Comparison of ENCODE assay signal across 14 cellular contexts in the genomic region with DNA sequence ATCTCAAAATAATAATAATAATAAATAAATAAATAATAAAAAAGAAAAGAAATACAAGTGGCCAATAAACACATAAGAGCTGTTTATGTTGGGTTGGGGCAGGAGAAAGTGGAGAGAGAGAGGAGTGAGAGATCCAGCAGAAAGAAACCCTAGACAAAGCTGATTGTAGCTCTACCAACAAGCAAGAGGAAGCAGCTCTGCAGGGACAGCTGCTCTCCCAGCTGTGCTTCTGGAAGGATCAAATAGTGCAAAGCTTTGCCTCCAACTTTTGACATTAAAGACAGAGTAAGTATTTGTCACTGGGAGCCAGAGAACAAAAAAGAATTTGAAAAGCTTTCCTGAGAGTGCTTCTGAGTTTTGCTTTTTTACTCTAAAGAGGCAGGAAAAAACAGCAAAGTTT.
"Had no signal": no experiment of that assay in that cellular context is flagged by ENCODE, and none has a peak within 500 bp of the region (broad histone marks: within the 10 kb centered on the region; RNA-seq: fewer than 3 reads in every experiment).

No MANE protein-coding gene starts in this region.

- H3K9me3 Mint-ChIP-seq: activated T-helper 1 cell treated with anti-CD3 and anti-CD28 coated beads, Interleukin-12 subunit alpha, Interleukin-12 subunit beta, Interleukin-2, Interleukin-4 antibody, amounts not matched to agents 30 ng/mL and 10 ng/mL and 1 ng/mL, durations not matched to agents 14 hours and 24 hours and 36 hours; endodermal cell; neural progenitor cell had no signal

- H3K4me1 ChIP-seq: breast epithelium, pancreas, transverse colon had no signal

- H3K9me3 ChIP-seq: breast epithelium, gastroesophageal sphincter, pancreas, transverse colon had no signal

- H3K27ac Mint-ChIP-seq: activated T-helper 1 cell treated with anti-CD3 and anti-CD28 coated beads, Interleukin-12 subunit alpha, Interleukin-12 subunit beta, Interleukin-2, Interleukin-4 antibody, amounts not matched to agents 30 ng/mL and 10 ng/mL and 1 ng/mL, durations not matched to agents 14 hours and 24 hours and 36 hours; endodermal cell; neural progenitor cell; stimulated activated naive B cell treated with anti-CD40 and anti-IgM and Interleukin-4, amounts not matched to agents 10 μg/mL and 1 μg/mL and 100 μg/mL, for 72 hours had no signal

- H3K4me3 ChIP-seq: breast epithelium, gastroesophageal sphincter, neural progenitor cell, pancreas, transverse colon had no signal

- H3K36me3 ChIP-seq: breast epithelium, neural progenitor cell, pancreas, transverse colon had no signal

- H3K4me1 Mint-ChIP-seq: stimulated activated naive B cell treated with anti-CD40 and anti-IgM and Interleukin-4, amounts not matched to agents 10 μg/mL and 1 μg/mL and 100 μg/mL, for 72 hours had no signal

- H3K27ac ChIP-seq: breast epithelium, neural progenitor cell, pancreas, transverse colon had no signal

- H3K36me3 Mint-ChIP-seq: neural progenitor cell had no signal

- H3K4me3 Mint-ChIP-seq: activated T-helper 1 cell treated with anti-CD3 and anti-CD28 coated beads, Interleukin-12 subunit alpha, Interleukin-12 subunit beta, Interleukin-2, Interleukin-4 antibody, amounts not matched to agents 30 ng/mL and 10 ng/mL and 1 ng/mL, durations not matched to agents 14 hours and 24 hours and 36 hours; endodermal cell; neural progenitor cell; stimulated activated naive B cell treated with anti-CD40 and anti-IgM and Interleukin-4, amounts not matched to agents 10 μg/mL and 1 μg/mL and 100 μg/mL, for 72 hours had no signal

- DNase-seq: activated CD4-positive, CD25-positive, alpha-beta regulatory T cell; activated naive CD4-positive, alpha-beta T cell; aorta; endodermal cell; mesendoderm; pancreas; stimulated activated CD4-positive, alpha-beta T cell treated with anti-CD3 and anti-CD28 coated beads, Interleukin-2, amount 100 ng/mL, for 48 hours; stimulated activated naive B cell treated with anti-CD40 and anti-IgM and Interleukin-4, amounts not matched to agents 10 μg/mL and 1 μg/mL and 100 μg/mL, for 72 hours; T-helper 2 cell; transverse colon had no signal

- ATAC-seq: gastroesophageal sphincter; pancreas; stimulated activated naive B cell treated with anti-CD40 and anti-IgM and Interleukin-4, amounts not matched to agents 10 μg/mL and 1 μg/mL and 100 μg/mL, for 72 hours had no signal

- H3K27me3 ChIP-seq: breast epithelium, gastroesophageal sphincter, neural progenitor cell, pancreas, transverse colon had no signal
